Comparison of ENCODE assay signal across 22 cellular contexts in the genomic region with DNA sequence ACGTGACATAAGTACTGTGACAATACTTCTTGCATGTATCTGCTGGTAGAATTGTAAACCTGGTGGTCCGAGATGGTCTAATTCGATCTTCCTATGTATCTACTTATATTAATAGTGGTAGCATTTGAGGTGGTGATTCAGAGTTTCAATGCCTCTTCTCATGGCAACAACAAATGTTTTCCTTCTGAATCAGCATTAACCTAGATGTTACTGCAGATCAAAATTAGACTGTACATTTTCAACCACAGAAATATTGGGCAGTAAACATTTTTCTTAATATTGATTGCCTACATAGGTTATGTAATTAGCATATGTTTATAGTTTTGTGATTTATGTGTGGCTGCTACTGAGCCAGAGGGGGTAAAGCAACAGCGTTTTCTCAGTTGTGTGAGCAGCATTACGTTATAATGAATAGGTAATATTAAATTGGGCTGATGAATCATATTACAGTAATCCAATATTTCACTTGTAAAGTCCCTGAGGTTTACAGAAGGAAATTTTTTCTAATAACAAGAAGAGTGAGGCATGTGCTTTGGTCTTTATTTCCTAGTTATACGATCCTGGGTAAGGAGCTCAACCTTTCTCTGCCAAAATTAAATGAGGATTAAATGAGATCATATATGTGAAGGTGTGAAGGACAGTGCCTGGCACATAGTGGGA. TPM values are rescaled to one million over a fixed set of nuclear protein-coding genes. Genes with fewer than 3 reads are reported as not detected.
A peak's percentile ranks its signal among the peaks of the same experiment; 100 is the strongest.
DNase-seq lines count a peak whose midpoint lies in the region; ATAC-seq, FAIRE-seq and TF ChIP-seq lines count a peak whose summit lies in the region.
"Had no signal": no experiment of that assay in that cellular context is flagged by ENCODE, and none has a peak within 500 bp of the region (broad histone marks: within the 10 kb centered on the region; RNA-seq: fewer than 3 reads in every experiment).

No MANE protein-coding gene starts in this region.

- peak overlapping the region; percentile 62 for H3K4me2 ChIP-seq in keratinocyte (ENCODE audit: control insufficient read depth, extremely low read depth, insufficient read depth, low read depth, low read length)

- ATAC-seq in left cardiac atrium (no peak), GM19467 (IDR thresholded peaks at IDR 0.05; ENCODE audit: unreplicated experiment) (no peak)
- ATAC-seq: left colon; naive thymus-derived CD8-positive, alpha-beta T cell; stimulated activated memory B cell treated with anti-CD40 and anti-IgM and Interleukin-4, amounts not matched to agents 10 μg/mL and 1 μg/mL and 100 μg/mL, for 72 hours had no signal

- dilution Hi-C loops in keratinocyte (cut with MboI; ENCODE audit: extremely low pct_ligation_motif_present, low sequenced_read_pairs) = no loop called here

- H3K27ac ChIP-seq in keratinocyte (ENCODE audit: control insufficient read depth, insufficient read depth, low read length) = peak overlapping the region; percentile 71
- H3K27ac ChIP-seq: parathyroid adenoma, testis had no signal

- POLR2A ChIA-PET in BJ (lab: Charles Lee) = no interaction called here

- no peaks in the 10 kb centered on the region for H3K36me3 ChIP-seq in BJ (ENCODE audit: control insufficient read depth, insufficient read depth, low read length)
- H3K36me3 ChIP-seq in keratinocyte (ENCODE audit: control insufficient read depth in 2 of 2, extremely low read depth in 1 of 2, insufficient read depth in 2 of 2, low read length in 2 of 2) = no peaks in the 10 kb centered on the region
- H3K36me3 ChIP-seq: adrenal gland had no signal

- H3K4me3 ChIP-seq in BJ (ENCODE audit: low read depth, low read length) = no peak overlapping the region
- H3K4me3 ChIP-seq in keratinocyte (ENCODE audit: control insufficient read depth in 2 of 3, extremely low read depth in 1 of 3, insufficient read depth in 2 of 3, low read depth in 1 of 3, low read length in 3 of 3) = no peak overlapping the region
- H3K4me3 ChIP-seq: adrenal gland, testis had no signal

- CTCF ChIA-PET in BJ (lab: Yijun Ruan, JAX) = interaction anchor here (0.6 to 2.2 kb wide), 2 partner anchors 12 to 293 kb away, joined by 3 to 8 read pairs; no protein-coding TSS in a partner anchor

- H3K9me1 ChIP-seq in keratinocyte (ENCODE audit: control insufficient read depth, extremely low read depth, insufficient read depth, low read length) = no peaks in the 10 kb centered on the region

- H3K27me3 ChIP-seq in BJ (ENCODE audit: control insufficient read depth, insufficient read depth, low read length) (no peaks in the 10 kb centered on the region; the same call in none of the 2 replicates), keratinocyte (ENCODE audit: control insufficient read depth, extremely low read depth, insufficient read depth, low read length) (no peaks in the 10 kb centered on the region)
- H3K27me3 ChIP-seq: adrenal gland, testis had no signal

- peak overlapping the region; percentile 37 for H2AFZ ChIP-seq in keratinocyte (ENCODE audit: control insufficient read depth, low read length)
- H2AFZ ChIP-seq: parathyroid adenoma had no signal

- peaks cover 15% of the 10 kb centered on the region for H3K4me1 ChIP-seq in keratinocyte (ENCODE audit: control insufficient read depth, extremely low read depth, insufficient read depth, low read length)
- H3K4me1 ChIP-seq: parathyroid adenoma, testis had no signal

- no peaks in the 10 kb centered on the region for H3K9me3 ChIP-seq in keratinocyte (ENCODE audit: control insufficient read depth, low read depth, low read length)
- H3K9me3 ChIP-seq: adrenal gland, testis had no signal

- H4K20me1 ChIP-seq in keratinocyte (ENCODE audit: control insufficient read depth, extremely low read depth, insufficient read depth, low read length) = no peaks in the 10 kb centered on the region

- no peak overlapping the region for H3K9ac ChIP-seq in keratinocyte (ENCODE audit: control insufficient read depth, extremely low read depth, insufficient read depth, low read length)
- H3K9ac ChIP-seq: parathyroid adenoma had no signal

- FAIRE-seq in keratinocyte (lab: Jason Lieb, UNC) = peak; percentile 46

- TF ChIP-seq CTCF in BJ (IDR thresholded peaks at IDR 0.05; ENCODE audit: insufficient read depth, low read depth, low read length) (no peak), keratinocyte (optimal IDR thresholded peaks at IDR 0.05 in 1 of 3, IDR thresholded peaks at IDR 0.05 in 1 of 3, conservative IDR thresholded peaks at IDR 0.05 in 1 of 3; ENCODE audit: extremely low read depth in 1 of 3, insufficient read depth in 2 of 3, low read length in 3 of 3) (no peak)

- no peaks in the 10 kb centered on the region for H3K79me2 ChIP-seq in keratinocyte (ENCODE audit: control insufficient read depth, insufficient read depth, low read length)
- H3K79me2 ChIP-seq: parathyroid adenoma had no signal

- peak; percentile 14 for DNase-seq in BJ (ENCODE audit: low read depth)
- DNase-seq in LHCN-M2 (ENCODE audit: low read depth) = peak; percentile 26
- peak; percentile 66 for DNase-seq in amniotic epithelial cell (ENCODE audit: low read depth)
- DNase-seq in keratinocyte (ENCODE audit: low read depth, low spot score) = no peak
- DNase-seq in left cardiac atrium = no peak
- DNase-seq in activated CD4-positive, alpha-beta T cell treated with anti-CD3 and anti-CD28 coated beads for 1 hour = no peak
- no peak for DNase-seq in activated CD8-positive, alpha-beta memory T cell treated with anti-CD3 and anti-CD28 coated beads for 24 hours
- DNase-seq: activated CD4-positive, alpha-beta T cell treated with anti-CD3 and anti-CD28 coated beads, Interleukin-2, amount 50 U/mL, for 48 hours; activated gamma-delta T cell treated with Interleukin-2 at 50 U/mL for 16 hours; CD8-positive, alpha-beta memory T cell; DMS79; H9; left colon; naive thymus-derived CD8-positive, alpha-beta T cell; NCI-H2107; NCI-H524 treated with DMSO at 0.1 percent for 48 hours; Right ventricle myocardium superior; testis had no signal

- intact Hi-C loops in left cardiac atrium (cut with DNase I) = no loop called here

RNA-seq across cellular contexts. Expression of a gene that starts 18.8 kb away (rescaled TPM):
- polyA plus RNA-seq in BJ (2011; rRNA removed) = 43.3 and 72.8 TPM in 2 replicates
- polyA minus RNA-seq in BJ (2011; rRNA and poly(A)+ RNA removed) = 23.4 and 28.7 TPM in 2 replicates
- total RNA-seq in LHCN-M2 (2014; rRNA removed) = 36.1 and 45.1 TPM in 2 replicates
- 24.3 TPM for polyA plus RNA-seq in LHCN-M2 (2012)
- polyA plus RNA-seq in keratinocyte = 7.8 to 12.0 TPM (median 8.4 TPM) in 3 replicates
- polyA plus RNA-seq in keratinocyte (2011; ENCODE audit: low read depth) = 7.6 TPM
- 8.9 and 15.6 TPM in 2 replicates for polyA plus RNA-seq in keratinocyte (2011; cell fraction: cytosol; rRNA removed)
- 10.1 and 14.2 TPM in 2 replicates for polyA plus RNA-seq in keratinocyte (2011; cell fraction: nucleus; rRNA removed)
- polyA plus RNA-seq in keratinocyte (2012; ENCODE audit: low replicate concordance) = 6.1 and 7.9 TPM in 2 replicates
- 8.4 to 12.3 TPM (median 8.9 TPM) in 3 replicates for polyA minus RNA-seq in keratinocyte
- 8.2 TPM for polyA minus RNA-seq in keratinocyte (2011; cell fraction: cytosol; rRNA and poly(A)+ RNA removed)
- polyA minus RNA-seq in keratinocyte (2011; cell fraction: nucleus; rRNA and poly(A)+ RNA removed) = 2.7 and 7.7 TPM in 2 replicates
- total RNA-seq in left cardiac atrium = 10 to 100 TPM; 50.0 to 74.3 TPM

RNA-seq across cellular contexts. Expression of a gene that starts 20.0 kb away (rescaled TPM):
- polyA plus RNA-seq in BJ (2011; rRNA removed) = 0.38 and 0.42 TPM in 2 replicates
- polyA minus RNA-seq in BJ (2011; rRNA and poly(A)+ RNA removed) = 0.57 and 0.85 TPM in 2 replicates
- total RNA-seq in LHCN-M2 (2014; rRNA removed) = 0.23 TPM in 1 of 2 replicates, not detected in the other
- polyA plus RNA-seq in LHCN-M2 (2012) = 0.02 TPM
- 0.39 to 0.48 TPM (median 0.40 TPM) in 3 replicates for polyA plus RNA-seq in keratinocyte
- polyA plus RNA-seq in keratinocyte (2011; ENCODE audit: low read depth) = not detected
- 0.26 and 0.58 TPM in 2 replicates for polyA plus RNA-seq in keratinocyte (2011; cell fraction: cytosol; rRNA removed)
- polyA plus RNA-seq in keratinocyte (2011; cell fraction: nucleus; rRNA removed) = 0.28 and 0.35 TPM in 2 replicates
- polyA plus RNA-seq in keratinocyte (2012; ENCODE audit: low replicate concordance) = 0.16 and 0.29 TPM in 2 replicates
- polyA minus RNA-seq in keratinocyte = 0.20 to 0.67 TPM (median 0.59 TPM) in 3 replicates
- polyA minus RNA-seq in keratinocyte (2011; cell fraction: cytosol; rRNA and poly(A)+ RNA removed) = not detected
- polyA minus RNA-seq in keratinocyte (2011; cell fraction: nucleus; rRNA and poly(A)+ RNA removed) = 0.11 and 0.31 TPM in 2 replicates
- 1 to 10 TPM; 5.5 to 8.3 TPM for total RNA-seq in left cardiac atrium
- total RNA-seq: naive thymus-derived CD8-positive, alpha-beta T cell had no signal
- polyA plus RNA-seq: naive thymus-derived CD8-positive, alpha-beta T cell had no signal

RNA-seq across cellular contexts. Expression of a gene that starts 37.4 kb away (rescaled TPM):
- polyA plus RNA-seq in BJ (2011; rRNA removed) (16.5 and 17.8 TPM in 2 replicates), keratinocyte (7.7 to 10.3 TPM (median 9.4 TPM) in 3 replicates)
- polyA minus RNA-seq in BJ (2011; rRNA and poly(A)+ RNA removed) = 0.72 and 1.6 TPM in 2 replicates
- total RNA-seq in LHCN-M2 (2014; rRNA removed) (2.4 and 3.6 TPM in 2 replicates), left cardiac atrium (1 to 10 TPM; 8.6 to 9.5 TPM)
- polyA plus RNA-seq in LHCN-M2 (2012) = 4.4 TPM
- 0.74 TPM for polyA plus RNA-seq in keratinocyte (2011; ENCODE audit: low read depth)
- polyA plus RNA-seq in keratinocyte (2011; cell fraction: cytosol; rRNA removed) = 4.5 and 7.9 TPM in 2 replicates
- polyA plus RNA-seq in keratinocyte (2011; cell fraction: nucleus; rRNA removed) = 50.8 and 52.3 TPM in 2 replicates
- polyA plus RNA-seq in keratinocyte (2012; ENCODE audit: low replicate concordance) = 5.3 and 7.7 TPM in 2 replicates
- polyA minus RNA-seq in keratinocyte = 2.1 to 2.9 TPM (median 2.2 TPM) in 3 replicates
- polyA minus RNA-seq in keratinocyte (2011; cell fraction: cytosol; rRNA and poly(A)+ RNA removed) = not detected
- 2.4 and 4.1 TPM in 2 replicates for polyA minus RNA-seq in keratinocyte (2011; cell fraction: nucleus; rRNA and poly(A)+ RNA removed)

Comparison
In these comparisons a context has a peak if more than half of its experiments do, and no peak if none do; other contexts are left out.
1. DNase-seq: peak in BJ (single experiment), LHCN-M2 (single experiment) and amniotic epithelial cell (single experiment); none in keratinocyte (single experiment), left cardiac atrium (single experiment), activated CD4-positive, alpha-beta T cell treated with anti-CD3 and anti-CD28 coated beads for 1 hour (single experiment) and activated CD8-positive, alpha-beta memory T cell treated with anti-CD3 and anti-CD28 coated beads for 24 hours (single experiment).